ENCODE assay signal across 9 cellular contexts in the genomic region with DNA sequence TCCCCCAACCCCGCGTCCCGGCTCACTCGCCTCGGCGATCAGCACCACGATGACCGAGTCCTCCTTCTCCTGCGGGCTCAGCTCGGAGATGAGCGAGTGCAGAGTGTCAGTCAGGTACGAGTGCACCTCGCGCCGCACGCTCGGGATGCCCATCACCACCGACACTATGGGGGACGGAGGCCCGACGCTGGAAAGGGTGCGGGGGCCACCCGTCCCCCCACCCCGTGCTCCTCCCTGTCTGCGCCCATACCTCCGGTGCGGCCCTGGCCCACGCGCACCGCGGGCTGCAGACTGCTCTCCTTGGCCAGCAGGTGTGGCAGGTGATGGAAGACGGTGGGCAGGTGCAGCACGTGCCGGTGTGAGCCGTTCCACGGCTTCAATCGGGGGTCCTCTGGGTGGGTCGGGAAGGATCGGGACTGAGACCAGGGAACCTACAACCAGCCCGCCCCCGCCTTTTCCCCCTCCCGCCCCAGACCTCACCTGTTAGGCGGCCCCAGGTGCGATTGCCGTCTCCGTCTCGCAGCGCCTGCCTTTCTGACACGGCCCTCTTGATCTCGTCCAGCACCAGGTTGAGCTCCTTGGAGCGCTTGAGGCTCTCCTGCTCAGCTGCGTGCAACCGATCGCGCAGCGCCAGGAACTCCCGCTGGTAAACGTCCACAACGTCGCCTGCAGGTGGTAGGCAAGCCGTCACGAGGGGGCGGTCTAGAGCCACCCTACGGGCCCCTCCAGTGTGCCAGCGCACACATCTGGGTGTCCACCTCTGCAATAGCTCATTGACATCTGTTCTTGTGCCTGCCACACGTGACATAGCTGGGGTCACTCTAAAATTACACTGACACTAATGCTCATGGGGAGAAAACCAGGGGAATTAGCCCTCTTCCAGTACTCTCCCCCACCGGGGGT. TPM values are rescaled to one million over a fixed set of nuclear protein-coding genes. Genes with fewer than 3 reads are reported as not detected.
A peak's percentile ranks its signal among the peaks of the same experiment; 100 is the strongest.
DNase-seq lines count a peak whose midpoint lies in the region; ATAC-seq and TF ChIP-seq lines count a peak whose summit lies in the region.
"Had no signal": no experiment of that assay in that cellular context is flagged by ENCODE, and none has a peak within 500 bp of the region (broad histone marks: within the 10 kb centered on the region; RNA-seq: fewer than 3 reads in every experiment).

No MANE protein-coding gene starts in this region.

- peak; percentile 39 for TF ChIP-seq CTCF in foreskin fibroblast (IDR thresholded peaks at IDR 0.05; ENCODE audit: low read depth, low read length)
- TF ChIP-seq CTCF in PC-9 (conservative IDR thresholded peaks at IDR 0.05): no peak

- peaks cover 42% of the 10 kb centered on the region for H4K20me1 ChIP-seq in PC-9 (ENCODE audit: insufficient read depth)

- no TSS peak for BruUV-seq in PC-9 (replicated peaks; lab: Mats Ljungman, UMichigan)

- H3K9me2 ChIP-seq in PC-9 (ENCODE audit: insufficient read depth): no peaks in the 10 kb centered on the region

- H3K4me3 ChIP-seq in foreskin fibroblast (ENCODE audit: low read depth in 1 of 2, low read length in 2 of 2): no peak overlapping the region
- no peak overlapping the region for H3K4me3 ChIP-seq in PC-9

- H3K4me1 ChIP-seq in PC-9 (replicated peaks; ENCODE audit: insufficient read depth): peaks cover 31% of the 10 kb centered on the region

- no peaks in the 10 kb centered on the region for H3K9me3 ChIP-seq in PC-9 (ENCODE audit: insufficient read depth, low read depth)

- peak; percentile 36 for DNase-seq in SIG-M5 treated with dmso at 0.1 percent for 504 hours (lab: John Stamatoyannopoulos, UW; ENCODE audit: unreplicated experiment)
- DNase-seq in SIG-M5 (lab: John Stamatoyannopoulos, UW): no peak
- DNase-seq in NCI-H2107 (lab: John Stamatoyannopoulos, UW): peak; percentile 15
- DNase-seq in activated T-cell treated with anti-CD3 and anti-CD28 coated beads, Interleukin-2, amount 50 U/mL, for 4 hours: peak; percentile 88
- DNase-seq in foreskin fibroblast: peak; percentile 47 to 82
- DNase-seq in sciatic nerve (ENCODE audit: low spot score): peak; percentile 88
- no peak for DNase-seq in PC-9
- DNase-seq in COR-L47 (lab: John Stamatoyannopoulos, UW): no peak

- no peak overlapping the region for H2AFZ ChIP-seq in PC-9

- peaks cover 34% of the 10 kb centered on the region for H3F3A ChIP-seq in PC-9 (ENCODE audit: insufficient read depth, low read depth)

- no peak overlapping the region for H3K4me2 ChIP-seq in PC-9

- no peaks in the 10 kb centered on the region for H3K27me3 ChIP-seq in PC-9 (ENCODE audit: insufficient read depth, low read depth)

- intact Hi-C loops in sciatic nerve (cut with DNase I): no loop called here
- intact Hi-C loops in PC-9 (cut with micrococcal nuclease; ENCODE audit: unreplicated experiment): loop anchor here (2.0 to 10.0 kb wide), 2 partner anchors 17 to 103 kb away; a partner anchor contains a TSS

- peaks cover 44% of the 10 kb centered on the region for H3K79me2 ChIP-seq in PC-9 (ENCODE audit: low read depth)

- H3K4me1 Mint-ChIP-seq in activated T-cell treated with anti-CD3 and anti-CD28 coated beads, Interleukin-2, amount 50 U/mL, for 4 hours (ENCODE audit: low read depth): peaks cover 39% of the 10 kb centered on the region

- no peak overlapping the region for H3K4me3 Mint-ChIP-seq in activated T-cell treated with anti-CD3 and anti-CD28 coated beads, Interleukin-2, amount 50 U/mL, for 4 hours

- H3K36me3 Mint-ChIP-seq in activated T-cell treated with anti-CD3 and anti-CD28 coated beads, Interleukin-2, amount 50 U/mL, for 4 hours (ENCODE audit: insufficient read depth): peaks cover 10% of the 10 kb centered on the region

- H3K9me3 Mint-ChIP-seq in activated T-cell treated with anti-CD3 and anti-CD28 coated beads, Interleukin-2, amount 50 U/mL, for 4 hours: no peaks in the 10 kb centered on the region

- POLR2A ChIA-PET in PC-9 (lab: Charles Lee; ENCODE audit: unreplicated experiment): no interaction called here

- peak; percentile 44 to 51 for ATAC-seq in activated T-cell treated with anti-CD3 and anti-CD28 coated beads, Interleukin-2, amount 50 U/mL, for 4 hours
- ATAC-seq in sciatic nerve: peak; percentile 53

- H3K27ac ChIP-seq in PC-9: no peak overlapping the region
- H3K27ac ChIP-seq: C4-2B had no signal

- no peaks in the 10 kb centered on the region; the same call in none of the 2 replicates for H3K36me3 ChIP-seq in PC-9 (ENCODE audit: low read depth)

- CTCF ChIA-PET in PC-9 (lab: Charles Lee): interaction anchor here (0.6 kb wide), 1 partner anchor 9 kb away, joined by 8 read pairs; no protein-coding TSS in a partner anchor

- H3K27me3 Mint-ChIP-seq in activated T-cell treated with anti-CD3 and anti-CD28 coated beads, Interleukin-2, amount 50 U/mL, for 4 hours (ENCODE audit: low read depth): no peaks in the 10 kb centered on the region

RNA-seq across cellular contexts. Expression of a gene that starts 5.1 kb away (rescaled TPM):
- total RNA-seq in activated T-cell treated with anti-CD3 and anti-CD28 coated beads, Interleukin-2, amount 50 U/mL, for 4 hours: 10 to 100 TPM; 43.6 to 63.7 (median 54.5) TPM
- 71.7 TPM for total RNA-seq in sciatic nerve
- total RNA-seq in PC-9 (2021): 337 and 413 TPM in 2 replicates

RNA-seq across cellular contexts. Expression of a gene that starts 7.8 kb away (rescaled TPM):
- 1 to 10 TPM in 1 of 3 donors, under 1 TPM in 2; 0.37 to 2.3 (median 0.61) TPM for total RNA-seq in activated T-cell treated with anti-CD3 and anti-CD28 coated beads, Interleukin-2, amount 50 U/mL, for 4 hours
- 21.7 TPM for total RNA-seq in sciatic nerve
- total RNA-seq in PC-9 (2021): 9.7 and 14.4 TPM in 2 replicates

RNA-seq across cellular contexts. Expression of a gene that starts 19.1 kb away (rescaled TPM):
- total RNA-seq in activated T-cell treated with anti-CD3 and anti-CD28 coated beads, Interleukin-2, amount 50 U/mL, for 4 hours: 100 to 1,000 TPM; 109 to 141 (median 111) TPM
- total RNA-seq in sciatic nerve (365 TPM), PC-9 (2021) (715 and 961 TPM in 2 replicates)

RNA-seq across cellular contexts. Expression of a gene that starts 57.1 kb away (rescaled TPM):
- 10 to 100 TPM; 14.9 to 16.1 (median 16.0) TPM for total RNA-seq in activated T-cell treated with anti-CD3 and anti-CD28 coated beads, Interleukin-2, amount 50 U/mL, for 4 hours
- 54.4 TPM for total RNA-seq in sciatic nerve
- total RNA-seq in PC-9 (2021): 39.9 and 54.0 TPM in 2 replicates

Comparison
In these comparisons a context has a peak if more than half of its experiments do, and no peak if none do; other contexts are left out.
1. DNase-seq: peak in SIG-M5 treated with dmso at 0.1 percent for 504 hours (single experiment), NCI-H2107 (single experiment), activated T-cell treated with anti-CD3 and anti-CD28 coated beads, Interleukin-2, amount 50 U/mL, for 4 hours (single experiment), foreskin fibroblast (2 of 2) and sciatic nerve (single experiment); none in SIG-M5 (single experiment), PC-9 (0 of 2) and COR-L47 (single experiment).